Comparison of ENCODE assay signal across 13 cellular contexts in genomic region chr19:4555657-4556561, GRCh38. TPM values are rescaled to one million over a fixed set of nuclear protein-coding genes. Genes with fewer than 3 reads are reported as not detected.
A peak's percentile ranks its signal among the peaks of the same experiment; 100 is the strongest.
DNase-seq lines count a peak whose midpoint lies in the region; ATAC-seq and TF ChIP-seq lines count a peak whose summit lies in the region.
"Had no signal": no experiment of that assay in that cellular context is flagged by ENCODE, and none has a peak within 500 bp of the region (broad histone marks: within the 10 kb centered on the region; RNA-seq: fewer than 3 reads in every experiment).

No MANE protein-coding gene starts in this region.

- no peak overlapping the region for H3K4me3 Mint-ChIP-seq in activated CD4-positive, alpha-beta T cell treated with anti-CD3 and anti-CD28 coated beads for 36 hours
- H3K4me3 Mint-ChIP-seq in nephron progenitor cell (no peak overlapping the region), natural killer cell (no peak overlapping the region)

- H3K4me1 Mint-ChIP-seq in activated CD4-positive, alpha-beta T cell treated with anti-CD3 and anti-CD28 coated beads for 36 hours, result no peaks in the 10 kb centered on the region
- no peaks in the 10 kb centered on the region for H3K4me1 Mint-ChIP-seq in nephron progenitor cell
- peaks cover 0 to 7% of the 10 kb centered on the region in 2 donors for H3K4me1 Mint-ChIP-seq in natural killer cell

- ATAC-seq in activated CD4-positive, alpha-beta T cell treated with anti-CD3 and anti-CD28 coated beads for 36 hours, result no peak
- ATAC-seq in natural killer cell (no peak), GM21528 (IDR thresholded peaks at IDR 0.05; ENCODE audit: low FRiP score, unreplicated experiment) (no peak)

- H3K36me3 Mint-ChIP-seq in activated CD4-positive, alpha-beta T cell treated with anti-CD3 and anti-CD28 coated beads for 36 hours (ENCODE audit: low read depth), result no peaks in the 10 kb centered on the region
- H3K36me3 Mint-ChIP-seq in nephron progenitor cell (ENCODE audit: low read depth), result peaks cover 40% of the 10 kb centered on the region
- no peaks in the 10 kb centered on the region for H3K36me3 Mint-ChIP-seq in natural killer cell
- H3K36me3 Mint-ChIP-seq: activated naive CD4-positive, alpha-beta T cell treated with anti-CD3 and anti-CD28 coated beads, Interleukin-2, amount 50 U/mL, for 72 hours had no signal

- TF ChIP-seq CTCF in RWPE1 (conservative IDR thresholded peaks at IDR 0.05; ENCODE audit: low read depth) (no peak), nephron progenitor cell (IDR thresholded peaks at IDR 0.05) (no peak), natural killer cell (IDR thresholded peaks at IDR 0.05) (no peak)

- DNase-seq in activated CD4-positive, alpha-beta T cell treated with anti-CD3 and anti-CD28 coated beads for 48 hours, result peak; percentile 17
- no peak for DNase-seq in activated CD4-positive, alpha-beta T cell treated with anti-CD3 and anti-CD28 coated beads for 36 hours
- peak; percentile 84 for DNase-seq in RWPE1 (ENCODE audit: low spot score)
- peak; percentile 31 for DNase-seq in nephron progenitor cell
- no peak for DNase-seq in natural killer cell
- DNase-seq: activated CD4-positive, alpha-beta T cell treated with anti-CD3 and anti-CD28 coated beads, Interleukin-2, amount 50 U/mL, for 1 hour; left ventricle myocardium inferior; NCI-H1930; SHP77 had no signal

- POLR2A ChIA-PET in activated CD4-positive, alpha-beta T cell treated with anti-CD3 and anti-CD28 coated beads for 36 hours (lab: Charles Lee), result interaction anchor here (0.5 kb wide), 1 partner anchor 355 kb away, joined by 4 read pairs; no protein-coding TSS in a partner anchor
- POLR2A ChIA-PET in RWPE1 (lab: Yijun Ruan, JAX; ENCODE audit: low non-redundant PET), result no interaction called here

- H3K9me3 Mint-ChIP-seq in activated CD4-positive, alpha-beta T cell treated with anti-CD3 and anti-CD28 coated beads for 36 hours (ENCODE audit: low read depth), result no peaks in the 10 kb centered on the region
- H3K9me3 Mint-ChIP-seq in nephron progenitor cell, result no peaks in the 10 kb centered on the region
- peaks cover 4 to 6% of the 10 kb centered on the region in 2 donors for H3K9me3 Mint-ChIP-seq in natural killer cell

- H3K27ac Mint-ChIP-seq in activated CD4-positive, alpha-beta T cell treated with anti-CD3 and anti-CD28 coated beads for 36 hours, result no peak overlapping the region
- peak overlapping the region; percentile 57 for H3K27ac Mint-ChIP-seq in nephron progenitor cell
- H3K27ac Mint-ChIP-seq in natural killer cell, result no peak overlapping the region
- H3K27ac Mint-ChIP-seq: activated naive CD4-positive, alpha-beta T cell treated with anti-CD3 and anti-CD28 coated beads, Interleukin-2, amount 50 U/mL, for 72 hours had no signal

- peak overlapping the region; percentile 37 for H3K27ac ChIP-seq in RWPE1
- H3K27ac ChIP-seq: coronary artery, left ventricle myocardium inferior, ovary had no signal

- intact Hi-C loops in activated CD4-positive, alpha-beta T cell treated with anti-CD3 and anti-CD28 coated beads for 36 hours (cut with DNase I, micrococcal nuclease), result no loop called here
- intact Hi-C loops in natural killer cell (cut with micrococcal nuclease), result no loop called here

- CTCF ChIA-PET in activated CD4-positive, alpha-beta T cell treated with anti-CD3 and anti-CD28 coated beads for 36 hours (lab: Charles Lee), result interaction anchor here (0.6 to 0.9 kb wide), 2 partner anchors 79 to 274 kb away, joined by 3 read pairs; no protein-coding TSS in a partner anchor
- CTCF ChIA-PET in RWPE1 (lab: Yijun Ruan, JAX), result interaction anchor here (0.8 to 1.4 kb wide), 3 partner anchors 11 to 17 kb away, joined by 3 to 6 read pairs (median 4); partner anchors contain the start of gene LRG1

- H3K27me3 Mint-ChIP-seq in activated CD4-positive, alpha-beta T cell treated with anti-CD3 and anti-CD28 coated beads for 36 hours, result peaks cover 8% of the 10 kb centered on the region
- H3K27me3 Mint-ChIP-seq in nephron progenitor cell (ENCODE audit: low read depth, poor library complexity), result peaks cover 7% of the 10 kb centered on the region
- H3K27me3 Mint-ChIP-seq in natural killer cell (ENCODE audit: low read depth in 2 of 2), result peaks cover 0 to 2% of the 10 kb centered on the region in 2 donors

RNA-seq across cellular contexts. Expression of gene SEMA6B, which starts 3.6 kb away (rescaled TPM):
- not detected for total RNA-seq in activated CD4-positive, alpha-beta T cell treated with anti-CD3 and anti-CD28 coated beads for 36 hours
- total RNA-seq in natural killer cell, result 1 to 10 TPM in 1 of 3 donors, under 1 TPM in 1, not detected in 1; 0.50 to 5.4 TPM
- total RNA-seq: activated naive CD4-positive, alpha-beta T cell treated with anti-CD3 and anti-CD28 coated beads, Interleukin-2, amount 50 U/mL, for 72 hours had no signal

RNA-seq across cellular contexts. Expression of gene LRG1, which starts 16.1 kb away (rescaled TPM):
- total RNA-seq in activated CD4-positive, alpha-beta T cell treated with anti-CD3 and anti-CD28 coated beads for 36 hours, result under 1 TPM; 0.35 to 0.57 TPM
- 1 to 10 TPM in 1 of 3 donors, not detected in 2; 1.8 TPM for total RNA-seq in natural killer cell

RNA-seq across cellular contexts. Expression of gene PLIN5, which starts 20.9 kb away (rescaled TPM):
- not detected for total RNA-seq in activated CD4-positive, alpha-beta T cell treated with anti-CD3 and anti-CD28 coated beads for 36 hours
- under 1 TPM in 1 of 3 donors, not detected in 2; 0.65 TPM for total RNA-seq in natural killer cell

RNA-seq across cellular contexts. Expression of gene PLIN4, which starts 37.6 kb away (rescaled TPM):
- not detected for total RNA-seq in activated CD4-positive, alpha-beta T cell treated with anti-CD3 and anti-CD28 coated beads for 36 hours
- under 1 TPM in 1 of 3 donors, not detected in 2; 0.33 TPM for total RNA-seq in natural killer cell

Comparison
In these comparisons a context has a peak if more than half of its experiments do, and no peak if none do; other contexts are left out.
1. DNase-seq: peak in activated CD4-positive, alpha-beta T cell treated with anti-CD3 and anti-CD28 coated beads for 48 hours (single experiment), RWPE1 (single experiment) and nephron progenitor cell (single experiment); none in activated CD4-positive, alpha-beta T cell treated with anti-CD3 and anti-CD28 coated beads for 36 hours (single experiment) and natural killer cell (single experiment).